In the genomic region with DNA sequence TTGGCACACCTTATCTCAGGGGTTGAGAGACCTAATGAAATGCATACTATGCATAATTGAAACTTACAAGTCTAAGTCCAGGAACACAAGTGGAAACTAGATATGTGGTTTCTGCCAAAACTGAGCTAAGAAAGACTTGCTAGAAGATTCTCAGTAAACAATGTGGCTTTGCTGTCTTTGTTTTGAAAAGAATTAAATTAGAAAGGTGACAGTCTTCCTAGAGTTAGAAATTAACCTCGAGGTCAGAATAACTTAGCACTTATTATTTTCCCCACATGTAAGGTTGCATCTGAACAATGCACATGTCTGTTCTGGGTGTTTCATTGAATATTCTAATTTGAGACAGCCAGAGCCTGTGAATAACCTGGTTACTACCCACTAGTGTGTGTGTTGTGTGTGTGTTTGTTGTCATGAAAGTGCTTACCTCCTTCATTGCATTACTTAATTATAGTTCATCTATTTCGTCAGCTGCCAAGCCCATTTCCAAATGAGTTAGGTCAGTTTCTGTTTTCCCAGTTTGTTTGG, we compare ENCODE assay signal across 10 cellular contexts. TPM values are rescaled to one million over a fixed set of nuclear protein-coding genes. Genes with fewer than 3 reads are reported as not detected.
DNase-seq lines count a peak whose midpoint lies in the region; ATAC-seq and TF ChIP-seq lines count a peak whose summit lies in the region.
"Had no signal": no experiment of that assay in that cellular context is flagged by ENCODE, and none has a peak within 500 bp of the region (broad histone marks: within the 10 kb centered on the region; RNA-seq: fewer than 3 reads in every experiment).

No MANE protein-coding gene starts in this region.

- H3K4me1 ChIP-seq in esophagus muscularis mucosa, result peaks cover 5 to 31% (median 20%) of the 10 kb centered on the region in 4 donors
- no peaks in the 10 kb centered on the region for H3K4me1 ChIP-seq in CD8-positive, alpha-beta memory T cell (ENCODE audit: insufficient read depth, low read length)

- H3K27ac Mint-ChIP-seq in CD8-positive, alpha-beta memory T cell, result no peak overlapping the region

- peaks cover 0 to 4% (median 0%) of the 10 kb centered on the region in 4 donors for H3K27me3 ChIP-seq in esophagus muscularis mucosa
- peaks cover 13% of the 10 kb centered on the region for H3K27me3 ChIP-seq in CD8-positive, alpha-beta memory T cell (ENCODE audit: insufficient read depth, low read length, poor library complexity, severe bottlenecking)

- no peak for TF ChIP-seq POLR2A in esophagus muscularis mucosa (IDR thresholded peaks at IDR 0.05; ENCODE audit: low read depth)

- POLR2A ChIA-PET in CD8-positive, alpha-beta memory T cell (lab: Charles Lee), result no interaction called here

- H3K9me3 Mint-ChIP-seq in CD8-positive, alpha-beta memory T cell, result peaks cover 0 to 2% (median 0%) of the 10 kb centered on the region in 5 donors

- no peaks in the 10 kb centered on the region for H3K36me3 Mint-ChIP-seq in CD8-positive, alpha-beta memory T cell

- CTCF ChIA-PET in CD8-positive, alpha-beta memory T cell (lab: Charles Lee), result no interaction called here

- no peak for TF ChIP-seq CTCF in esophagus muscularis mucosa (IDR thresholded peaks at IDR 0.05)

- no peak overlapping the region for H3K4me3 Mint-ChIP-seq in CD8-positive, alpha-beta memory T cell

- 37% methylated on average over 2 of the region's 2 CpGs for WGBS in esophagus muscularis mucosa

- H3K9me3 ChIP-seq in esophagus muscularis mucosa, result no peaks in the 10 kb centered on the region
- H3K9me3 ChIP-seq in CD8-positive, alpha-beta memory T cell (ENCODE audit: low read length), result no peaks in the 10 kb centered on the region
- H3K9me3 ChIP-seq: gastrocnemius medialis had no signal

- intact Hi-C loops in esophagus muscularis mucosa (cut with DNase I), result no loop called here

- peak overlapping the region; percentile 83 to 88 (median 86) for H3K27ac ChIP-seq in esophagus muscularis mucosa (replicated peaks in 1 of 4)
- H3K27ac ChIP-seq in CD8-positive, alpha-beta memory T cell (ENCODE audit: low read depth, low read length), result no peak overlapping the region
- H3K27ac ChIP-seq: gastrocnemius medialis had no signal

- no peaks in the 10 kb centered on the region for H3K36me3 ChIP-seq in esophagus muscularis mucosa
- H3K36me3 ChIP-seq in CD8-positive, alpha-beta memory T cell (ENCODE audit: insufficient read depth, low read length), result no peaks in the 10 kb centered on the region
- H3K36me3 ChIP-seq: gastrocnemius medialis had no signal

- no peak for TF ChIP-seq EP300 in esophagus muscularis mucosa (IDR thresholded peaks at IDR 0.05)

- H3K4me3 ChIP-seq in esophagus muscularis mucosa, result peak overlapping the region; percentile 55 to 73 (median 70)
- no peak overlapping the region for H3K4me3 ChIP-seq in CD8-positive, alpha-beta memory T cell (ENCODE audit: low read length)

- DNase-seq in esophagus muscularis mucosa (ENCODE audit: extremely low spot score), result no peak
- no peak for DNase-seq in cerebellar cortex (ENCODE audit: low spot score)
- no peak for DNase-seq in NCI-H1930 (lab: John Stamatoyannopoulos, UW)
- no peak for DNase-seq in CD8-positive, alpha-beta memory T cell
- no peak for DNase-seq in DMS153 treated with DMSO at 0.1 percent for 48 hours (lab: John Stamatoyannopoulos, UW; ENCODE audit: unreplicated experiment)
- DNase-seq: gastrocnemius medialis had no signal

- peak; percentile 34 for ATAC-seq in GM18502 (IDR thresholded peaks at IDR 0.05; ENCODE audit: poor library complexity, unreplicated experiment)
- ATAC-seq in GM21619 (IDR thresholded peaks at IDR 0.05; ENCODE audit: unreplicated experiment), result peak; percentile 58
- ATAC-seq in HG03354 (IDR thresholded peaks at IDR 0.05; ENCODE audit: poor library complexity, severe bottlenecking, unreplicated experiment), result peak; percentile 57
- ATAC-seq: gastrocnemius medialis had no signal

- peaks cover 27 to 67% of the 10 kb centered on the region in 2 donors for H3K27me3 Mint-ChIP-seq in CD8-positive, alpha-beta memory T cell

- H3K4me1 Mint-ChIP-seq in CD8-positive, alpha-beta memory T cell, result peaks cover 9 to 17% (median 13%) of the 10 kb centered on the region in 3 donors

RNA-seq across cellular contexts. Expression of gene EREG, which starts 1.5 kb away (rescaled TPM):
- total RNA-seq in esophagus muscularis mucosa, result 1 to 10 TPM; 2.4 to 4.6 (median 3.7) TPM
- total RNA-seq in CD8-positive, alpha-beta memory T cell, result not detected
- not detected for polyA plus RNA-seq in CD8-positive, alpha-beta memory T cell

RNA-seq across cellular contexts. Expression of gene EPGN, which starts 58.2 kb away (rescaled TPM):
- not detected for total RNA-seq in esophagus muscularis mucosa
- not detected for total RNA-seq in CD8-positive, alpha-beta memory T cell
- not detected for polyA plus RNA-seq in CD8-positive, alpha-beta memory T cell
- total RNA-seq: gastrocnemius medialis, mononuclear cell had no signal
